ENCODE assay signal across 9 cellular contexts in genomic region chr3:14460342-14461005, GRCh38. TPM values are rescaled to one million over a fixed set of nuclear protein-coding genes. Genes with fewer than 3 reads are reported as not detected.
DNase-seq lines count a peak whose midpoint lies in the region; ATAC-seq and TF ChIP-seq lines count a peak whose summit lies in the region.
"Had no signal": no experiment of that assay in that cellular context is flagged by ENCODE, and none has a peak within 500 bp of the region (broad histone marks: within the 10 kb centered on the region; RNA-seq: fewer than 3 reads in every experiment).

No MANE protein-coding gene starts in this region.

- peak overlapping the region; percentile 62 for H3K27ac Mint-ChIP-seq in endodermal cell
- peak overlapping the region in 4 of 8 donors; percentile 37 to 79 (median 68) for H3K27ac Mint-ChIP-seq in CD8-positive, alpha-beta memory T cell

- H3K9me3 ChIP-seq in OCI-LY3 (ENCODE audit: insufficient read depth, low read length) (no peaks in the 10 kb centered on the region), endodermal cell (ENCODE audit: control insufficient read depth, low read length) (no peaks in the 10 kb centered on the region), muscle layer of colon (ENCODE audit: low read length) (no peaks in the 10 kb centered on the region)
- H3K9me3 ChIP-seq in CD8-positive, alpha-beta memory T cell (ENCODE audit: low read length): no peaks in the 10 kb centered on the region

- no peaks in the 10 kb centered on the region for H3K27me3 ChIP-seq in OCI-LY3 (ENCODE audit: low read depth, low read length)
- H3K27me3 ChIP-seq in endodermal cell (ENCODE audit: control insufficient read depth, insufficient read depth, low read length, poor library complexity, severe bottlenecking): no peaks in the 10 kb centered on the region
- H3K27me3 ChIP-seq in muscle layer of colon (ENCODE audit: control insufficient read depth in 1 of 2, insufficient read depth in 2 of 2, low read length in 2 of 2): no peaks in the 10 kb centered on the region
- H3K27me3 ChIP-seq in CD8-positive, alpha-beta memory T cell (ENCODE audit: insufficient read depth, low read length, poor library complexity, severe bottlenecking): no peaks in the 10 kb centered on the region

- peaks cover 20% of the 10 kb centered on the region for H3K36me3 Mint-ChIP-seq in endodermal cell (ENCODE audit: low read depth)
- peaks cover 4 to 87% (median 6%) of the 10 kb centered on the region in 3 donors for H3K36me3 Mint-ChIP-seq in CD8-positive, alpha-beta memory T cell

- no peak overlapping the region for H3K9ac ChIP-seq in OCI-LY3 (ENCODE audit: low read length)
- H3K9ac ChIP-seq in endodermal cell (ENCODE audit: extremely low read depth, low read length, poor library complexity, severe bottlenecking): no peak overlapping the region
- H3K9ac ChIP-seq in muscle layer of colon (ENCODE audit: low read length): no peak overlapping the region

- no peaks in the 10 kb centered on the region; the same call in 1 of the 2 replicates for H3K79me2 ChIP-seq in OCI-LY3 (ENCODE audit: low read length)

- H3K4me3 ChIP-seq in AG04449 (ENCODE audit: low read depth, low read length) (no peak overlapping the region), OCI-LY3 (ENCODE audit: low read length) (no peak overlapping the region), endodermal cell (ENCODE audit: low read length) (no peak overlapping the region), muscle layer of colon (ENCODE audit: low read depth in 1 of 2, low read length in 2 of 2) (no peak overlapping the region)
- no peak overlapping the region for H3K4me3 ChIP-seq in CD8-positive, alpha-beta memory T cell (ENCODE audit: low read length)

- H3K27ac ChIP-seq in OCI-LY3 (ENCODE audit: low read length) (peak overlapping the region; percentile 7; the same call in 1 of the 2 replicates), endodermal cell (ENCODE audit: low read depth, low read length) (no peak overlapping the region), muscle layer of colon (ENCODE audit: low read depth, low read length) (peak overlapping the region; percentile 10)
- no peak overlapping the region for H3K27ac ChIP-seq in CD8-positive, alpha-beta memory T cell (ENCODE audit: low read depth, low read length)

- WGBS in endodermal cell (ENCODE audit: insufficient coverage in 1 of 2, insufficient read length in 1 of 2), 2 experiments: 92 to 100% methylated on average over 2 to 9 of the region's 9 CpGs

- no peaks in the 10 kb centered on the region for H4K20me1 ChIP-seq in OCI-LY3 (ENCODE audit: insufficient read depth, low read length)

- H3K4me1 ChIP-seq in OCI-LY3 (ENCODE audit: low read length): peaks cover 45% of the 10 kb centered on the region
- peaks cover 18% of the 10 kb centered on the region for H3K4me1 ChIP-seq in endodermal cell (ENCODE audit: control insufficient read depth, insufficient read depth, low read length)
- H3K4me1 ChIP-seq in muscle layer of colon (ENCODE audit: insufficient read depth, low read length): peaks cover 21% of the 10 kb centered on the region
- no peaks in the 10 kb centered on the region for H3K4me1 ChIP-seq in CD8-positive, alpha-beta memory T cell (ENCODE audit: insufficient read depth, low read length)

- ATAC-seq in GM19324 (IDR thresholded peaks at IDR 0.05; ENCODE audit: low FRiP score, unreplicated experiment) (no peak), GM19455 (IDR thresholded peaks at IDR 0.05; ENCODE audit: unreplicated experiment) (no peak)

- peaks cover 99% of the 10 kb centered on the region for H3K36me3 ChIP-seq in OCI-LY3 (replicated peaks; ENCODE audit: low read depth, low read length)
- peaks cover 23% of the 10 kb centered on the region for H3K36me3 ChIP-seq in endodermal cell (ENCODE audit: control insufficient read depth, insufficient read depth, low read length)
- H3K36me3 ChIP-seq in muscle layer of colon (ENCODE audit: insufficient read depth, low read length): no peaks in the 10 kb centered on the region
- peaks cover 10% of the 10 kb centered on the region for H3K36me3 ChIP-seq in CD8-positive, alpha-beta memory T cell (ENCODE audit: insufficient read depth, low read length)

- no peak overlapping the region for H3K4me2 ChIP-seq in OCI-LY3 (ENCODE audit: low read length)

- no peak overlapping the region for H2AFZ ChIP-seq in OCI-LY3 (ENCODE audit: low read depth, low read length)

- no peaks in the 10 kb centered on the region for H3K27me3 Mint-ChIP-seq in endodermal cell (ENCODE audit: insufficient read depth)
- no peaks in the 10 kb centered on the region for H3K27me3 Mint-ChIP-seq in CD8-positive, alpha-beta memory T cell

- CTCF ChIA-PET in AG04449 (lab: Yijun Ruan, JAX): interaction anchor here (0.5 to 14.7 kb wide), 20 partner anchors 8 to 563 kb away, joined by 3 to 303 read pairs (median 4); no protein-coding TSS in a partner anchor
- CTCF ChIA-PET in CD8-positive, alpha-beta memory T cell (lab: Charles Lee): interaction anchor here (0.8 to 7.2 kb wide), 4 partner anchors 27 to 564 kb away, joined by 3 to 62 read pairs (median 10); partner anchors contain the start of gene SLC6A6

- DNase-seq in AG04449 (ENCODE audit: low read depth, low spot score): peak; percentile 83
- no peak for DNase-seq in endodermal cell
- DNase-seq in Kasumi-1 (lab: John Stamatoyannopoulos, UW): no peak
- DNase-seq in CD8-positive, alpha-beta memory T cell: no peak
- DNase-seq: NCI-H1105 treated with DMSO at 0.1 percent for 48 hours had no signal

- TF ChIP-seq CTCF in AG04449 (IDR thresholded peaks at IDR 0.05; ENCODE audit: insufficient read depth, low read length, missing control alignments) (no peak), OCI-LY3 (IDR thresholded peaks at IDR 0.05; ENCODE audit: low read depth, low read length) (no peak), endodermal cell (conservative IDR thresholded peaks at IDR 0.05) (no peak)

- H3K4me1 Mint-ChIP-seq in endodermal cell: peaks cover 55% of the 10 kb centered on the region
- peaks cover 0 to 5% (median 4%) of the 10 kb centered on the region in 3 donors for H3K4me1 Mint-ChIP-seq in CD8-positive, alpha-beta memory T cell

- POLR2A ChIA-PET in AG04449 (lab: Yijun Ruan, JAX): interaction anchor here (1.0 kb wide), 1 partner anchor 250 kb away, joined by 4 read pairs; no protein-coding TSS in a partner anchor
- POLR2A ChIA-PET in CD8-positive, alpha-beta memory T cell (lab: Charles Lee): interaction anchor here (0.6 kb wide), 1 partner anchor 199 kb away, joined by 9 read pairs; no protein-coding TSS in a partner anchor

- no peaks in the 10 kb centered on the region for H3K9me3 Mint-ChIP-seq in endodermal cell
- H3K9me3 Mint-ChIP-seq in CD8-positive, alpha-beta memory T cell: no peaks in the 10 kb centered on the region

- no peak overlapping the region for H3K4me3 Mint-ChIP-seq in endodermal cell
- H3K4me3 Mint-ChIP-seq in CD8-positive, alpha-beta memory T cell: no peak overlapping the region

RNA-seq across cellular contexts. Expression of gene SLC6A6, which starts 58.1 kb away (rescaled TPM):
- 10 to 100 TPM; 43.1 to 56.5 TPM for total RNA-seq in endodermal cell
- polyA plus RNA-seq in endodermal cell (2013, experiment 1 of 2): 25.6 TPM
- 24.6 TPM for polyA plus RNA-seq in endodermal cell (2013, experiment 2 of 2)
- total RNA-seq in CD8-positive, alpha-beta memory T cell: 10 to 100 TPM; 44.5 to 44.6 TPM
- polyA plus RNA-seq in CD8-positive, alpha-beta memory T cell: 6.6 TPM

Comparison
In these comparisons a context has a peak if more than half of its experiments do, and no peak if none do; other contexts are left out.
1. H3K27ac ChIP-seq: peak in OCI-LY3 (single experiment) and muscle layer of colon (single experiment); none in endodermal cell (single experiment) and CD8-positive, alpha-beta memory T cell (single experiment).